Comparison of ENCODE assay signal across 23 cellular contexts in the genomic region with DNA sequence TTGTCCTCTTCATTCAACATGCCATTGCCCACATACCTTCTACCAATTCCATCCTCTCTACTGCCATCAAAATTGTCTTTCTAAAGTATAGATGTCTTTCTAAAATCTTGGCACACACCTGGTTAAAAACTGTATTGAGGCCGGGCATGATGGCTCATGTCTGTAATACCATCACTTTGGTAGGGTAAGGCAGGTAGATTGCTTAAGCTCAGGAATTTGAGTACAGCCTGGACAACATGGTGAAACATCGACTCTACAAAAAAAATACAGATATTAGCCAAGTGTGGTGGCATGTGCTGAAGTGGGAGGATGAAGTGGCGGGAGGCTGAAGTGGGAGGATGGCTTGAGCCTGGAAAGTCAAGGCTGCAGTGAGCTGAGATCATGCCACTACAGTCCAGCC.
DNase-seq lines count a peak whose midpoint lies in the region; ATAC-seq, FAIRE-seq and TF ChIP-seq lines count a peak whose summit lies in the region.
"Had no signal": no experiment of that assay in that cellular context is flagged by ENCODE, and none has a peak within 500 bp of the region (broad histone marks: within the 10 kb centered on the region; RNA-seq: fewer than 3 reads in every experiment).

No MANE protein-coding gene starts in this region.

- H2AFZ ChIP-seq in GM12878 (ENCODE audit: control insufficient read depth, low read depth, low read length): no peak overlapping the region
- H2AFZ ChIP-seq in keratinocyte (ENCODE audit: control insufficient read depth, low read length): no peak overlapping the region
- H2AFZ ChIP-seq: GM23248 had no signal

- RAD21 ChIA-PET in GM12878 (lab: Charles Lee; ENCODE audit: unreplicated experiment): no interaction called here

- no peak for TF ChIP-seq RAD21 in GM12878 (IDR thresholded peaks at IDR 0.05; ENCODE audit: insufficient read depth, low read depth, low read length)

- H3K9me1 ChIP-seq in keratinocyte (ENCODE audit: control insufficient read depth, extremely low read depth, insufficient read depth, low read length): no peaks in the 10 kb centered on the region

- CTCF ChIA-PET in GM12878 (lab: Yijun Ruan, JAX): no interaction called here

- dilution Hi-C loops in keratinocyte (cut with MboI; ENCODE audit: extremely low pct_ligation_motif_present, low sequenced_read_pairs): no loop called here

- no peak for TF ChIP-seq POLR2A in GM12878 (IDR thresholded peaks at IDR 0.05; ENCODE audit: low read depth, low read length)

- no peaks in the 10 kb centered on the region for H3K9me3 ChIP-seq in BLaER1
- no peaks in the 10 kb centered on the region for H3K9me3 ChIP-seq in GM12878 (replicated peaks; ENCODE audit: control insufficient read depth, insufficient read depth, low read length)
- no peaks in the 10 kb centered on the region for H3K9me3 ChIP-seq in keratinocyte (ENCODE audit: control insufficient read depth, low read depth, low read length)
- H3K9me3 ChIP-seq: A549, BE2C had no signal

- intact Hi-C loops in GM12878 (cut with micrococcal nuclease; ENCODE audit: unreplicated experiment): no loop called here

- no TSS peak for BruUV-seq in GM12878 (replicated peaks; lab: Mats Ljungman, UMichigan)

- no peaks in the 10 kb centered on the region for H4K20me1 ChIP-seq in BLaER1
- H4K20me1 ChIP-seq in GM12878 (ENCODE audit: control insufficient read depth, insufficient read depth): no peaks in the 10 kb centered on the region
- no peaks in the 10 kb centered on the region for H4K20me1 ChIP-seq in keratinocyte (ENCODE audit: control insufficient read depth, extremely low read depth, insufficient read depth, low read length)

- ATAC-seq in GM12878: no peak
- ATAC-seq: A549 had no signal

- in situ Hi-C loops in GM12878 (cut with MboI): no loop called here

- no peak overlapping the region for H3K4me3 ChIP-seq in BLaER1
- H3K4me3 ChIP-seq in GM12878: no peak overlapping the region
- H3K4me3 ChIP-seq in epithelial cell of esophagus (ENCODE audit: low read length): no peak overlapping the region
- H3K4me3 ChIP-seq in keratinocyte (ENCODE audit: control insufficient read depth in 2 of 3, extremely low read depth in 1 of 3, insufficient read depth in 2 of 3, low read depth in 1 of 3, low read length in 3 of 3): no peak overlapping the region
- H3K4me3 ChIP-seq: A549, GM23248 had no signal

- no peak for TF ChIP-seq EP300 in GM12878 (IDR thresholded peaks at IDR 0.05; ENCODE audit: borderline replicate concordance in 1 of 2, control insufficient read depth in 1 of 2, low read depth in 2 of 2, low read length in 2 of 2)

- peak; percentile 18 for FAIRE-seq in GM12878 (lab: Jason Lieb, UNC)
- peak; percentile 58 for FAIRE-seq in keratinocyte (lab: Jason Lieb, UNC)
- FAIRE-seq: A549, G401.6, GM19239, H1 had no signal

- DNase-seq in GM12878 (ENCODE audit: low read depth, low spot score): no peak
- peak; percentile 87 for DNase-seq in epithelial cell of esophagus (ENCODE audit: low read depth)
- DNase-seq in keratinocyte (ENCODE audit: low read depth, low spot score): no peak
- no peak for DNase-seq in NCI-H748 treated with DMSO at 0.1 percent for 48 hours (lab: John Stamatoyannopoulos, UW)
- no peak for DNase-seq in iPS-NIHi11 (ENCODE audit: low spot score)
- no peak for DNase-seq in NCI-H146 (lab: John Stamatoyannopoulos, UW)
- DNase-seq: 8988T; ACHN; AML-193; BE2C; C1 segment of cervical spinal cord; Calu3; CD4-positive, alpha-beta memory T cell; COR-L47; DND-41; GM23248; H7; HCEC 1CT had no signal

- no peak overlapping the region; the same call in 1 of the 2 replicates for H3K27ac ChIP-seq in BLaER1
- H3K27ac ChIP-seq in GM12878 (ENCODE audit: control insufficient read depth, insufficient read depth): no peak overlapping the region
- no peak overlapping the region for H3K27ac ChIP-seq in keratinocyte (ENCODE audit: control insufficient read depth, insufficient read depth, low read length)
- H3K27ac ChIP-seq: A549, GM23248 had no signal

- H3K79me2 ChIP-seq in GM12878 (ENCODE audit: control insufficient read depth, insufficient read depth, low read length): no peaks in the 10 kb centered on the region
- H3K79me2 ChIP-seq in keratinocyte (ENCODE audit: control insufficient read depth, insufficient read depth, low read length): no peaks in the 10 kb centered on the region

- H3K27me3 ChIP-seq in BLaER1: no peaks in the 10 kb centered on the region
- no peaks in the 10 kb centered on the region for H3K27me3 ChIP-seq in GM12878 (replicated peaks in 1 of 2; ENCODE audit: control insufficient read depth in 2 of 2, insufficient read depth in 2 of 2, low read length in 1 of 2)
- H3K27me3 ChIP-seq in keratinocyte (ENCODE audit: control insufficient read depth, extremely low read depth, insufficient read depth, low read length): no peaks in the 10 kb centered on the region
- H3K27me3 ChIP-seq: BE2C had no signal

- H3K9ac ChIP-seq in BLaER1 (no peak overlapping the region), GM12878 (ENCODE audit: control insufficient read depth, insufficient read depth, low read length) (no peak overlapping the region), keratinocyte (ENCODE audit: control insufficient read depth, extremely low read depth, insufficient read depth, low read length) (no peak overlapping the region)
- H3K9ac ChIP-seq: GM23248 had no signal

- H3K4me2 ChIP-seq in BLaER1 (peak overlapping the region; percentile 70; the same call in 1 of the 2 replicates), GM12878 (ENCODE audit: control insufficient read depth, insufficient read depth) (no peak overlapping the region), keratinocyte (ENCODE audit: control insufficient read depth, extremely low read depth, insufficient read depth, low read depth, low read length) (no peak overlapping the region)
- H3K4me2 ChIP-seq: A549 had no signal

- no peaks in the 10 kb centered on the region for H3K36me3 ChIP-seq in BLaER1
- H3K36me3 ChIP-seq in GM12878 (ENCODE audit: control insufficient read depth in 2 of 2, insufficient read depth in 2 of 2, low read length in 1 of 2): no peaks in the 10 kb centered on the region
- H3K36me3 ChIP-seq in keratinocyte (ENCODE audit: control insufficient read depth in 2 of 2, extremely low read depth in 1 of 2, insufficient read depth in 2 of 2, low read length in 2 of 2): no peaks in the 10 kb centered on the region
- H3K36me3 ChIP-seq: BE2C had no signal

- WGBS in GM12878 (ENCODE audit: insufficient coverage, insufficient replicate concordance, low lambda C conversion rate, missing lambda C conversion rate): 0% methylated on average over 3 of the region's 3 CpGs

- TF ChIP-seq CTCF in GM12878 (IDR thresholded peaks at IDR 0.05 in 2 of 3, conservative IDR thresholded peaks at IDR 0.05 in 1 of 3; ENCODE audit: control insufficient read depth in 2 of 3, extremely low read depth in 1 of 3, insufficient read depth in 1 of 3, low read depth in 3 of 3, low read length in 3 of 3) (no peak), epithelial cell of esophagus (IDR thresholded peaks at IDR 0.05; ENCODE audit: insufficient read depth, low read depth, low read length, missing control alignments) (no peak), keratinocyte (optimal IDR thresholded peaks at IDR 0.05 in 1 of 3, IDR thresholded peaks at IDR 0.05 in 1 of 3, conservative IDR thresholded peaks at IDR 0.05 in 1 of 3; ENCODE audit: extremely low read depth in 1 of 3, insufficient read depth in 2 of 3, low read length in 3 of 3) (no peak)

- peaks cover 45% of the 10 kb centered on the region for H3K4me1 ChIP-seq in BLaER1
- H3K4me1 ChIP-seq in GM12878 (ENCODE audit: control insufficient read depth, insufficient read depth, low read length): no peaks in the 10 kb centered on the region
- H3K4me1 ChIP-seq in keratinocyte (ENCODE audit: control insufficient read depth, extremely low read depth, insufficient read depth, low read length): peaks cover 19% of the 10 kb centered on the region
- H3K4me1 ChIP-seq: A549, BE2C had no signal

- SMC1A ChIA-PET in GM12878 (lab: Charles Lee; ENCODE audit: uncharacterized antibody, unreplicated experiment): interaction anchor here (0.7 to 1.1 kb wide), 2 partner anchors 15 to 22 kb away, joined by 3 read pairs; no protein-coding TSS in a partner anchor

- POLR2A ChIA-PET in GM12878 (lab: Charles Lee): no interaction called here

TF ChIP-seq in GM12878, 131 proteins besides CTCF, POLR2A, EP300 and RAD21:
- TF ChIP-seq JUND (IDR thresholded peaks at IDR 0.05; ENCODE audit: low read depth, low read length) (no peak), CHD2 (IDR thresholded peaks at IDR 0.05; ENCODE audit: borderline replicate concordance, low read depth, low read length) (no peak), RB1 (IDR thresholded peaks at IDR 0.05; ENCODE audit: borderline replicate concordance) (no peak), FOXK2 (IDR thresholded peaks at IDR 0.05) (no peak), SMC3 (IDR thresholded peaks at IDR 0.05; ENCODE audit: borderline replicate concordance, low read length) (no peak), KLF5 (IDR thresholded peaks at IDR 0.05; ENCODE audit: partially characterized antibody) (no peak), STAT3 (IDR thresholded peaks at IDR 0.05; ENCODE audit: low read depth, low read length) (no peak), TCF12 (IDR thresholded peaks at IDR 0.05; ENCODE audit: low read depth, low read length) (no peak), WRNIP1 (IDR thresholded peaks at IDR 0.05; ENCODE audit: borderline replicate concordance, low read depth, low read length) (no peak)
- TF ChIP-seq, protein P1, sequence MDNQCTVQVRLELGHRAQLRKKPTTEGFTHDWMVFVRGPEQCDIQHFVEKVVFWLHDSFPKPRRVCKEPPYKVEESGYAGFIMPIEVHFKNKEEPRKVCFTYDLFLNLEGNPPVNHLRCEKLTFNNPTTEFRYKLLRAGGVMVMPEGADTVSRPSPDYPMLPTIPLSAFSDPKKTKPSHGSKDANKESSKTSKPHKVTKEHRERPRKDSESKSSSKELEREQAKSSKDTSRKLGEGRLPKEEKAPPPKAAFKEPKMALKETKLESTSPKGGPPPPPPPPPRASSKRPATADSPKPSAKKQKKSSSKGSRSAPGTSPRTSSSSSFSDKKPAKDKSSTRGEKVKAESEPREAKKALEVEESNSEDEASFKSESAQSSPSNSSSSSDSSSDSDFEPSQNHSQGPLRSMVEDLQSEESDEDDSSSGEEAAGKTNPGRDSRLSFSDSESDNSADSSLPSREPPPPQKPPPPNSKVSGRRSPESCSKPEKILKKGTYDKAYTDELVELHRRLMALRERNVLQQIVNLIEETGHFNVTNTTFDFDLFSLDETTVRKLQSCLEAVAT (IDR thresholded peaks at IDR 0.05): no peak
